ENCODE assay signal across 14 cellular contexts in genomic region chr2:60965514-60965815, GRCh38. TPM values are rescaled to one million over a fixed set of nuclear protein-coding genes. Genes with fewer than 3 reads are reported as not detected.
A peak's percentile ranks its signal among the peaks of the same experiment; 100 is the strongest.
DNase-seq lines count a peak whose midpoint lies in the region; ATAC-seq, FAIRE-seq and TF ChIP-seq lines count a peak whose summit lies in the region.
"Had no signal": no experiment of that assay in that cellular context is flagged by ENCODE, and none has a peak within 500 bp of the region (broad histone marks: within the 10 kb centered on the region; RNA-seq: fewer than 3 reads in every experiment).

No MANE protein-coding gene starts in this region.

- H3K27ac Mint-ChIP-seq in CD4-positive, CD25-positive, alpha-beta regulatory T cell: peak overlapping the region; percentile 57 to 93 (median 83)
- H3K27ac Mint-ChIP-seq in activated T-helper 1 cell treated with anti-CD3 and anti-CD28 coated beads, Interleukin-12 subunit alpha, Interleukin-12 subunit beta, Interleukin-2, Interleukin-4 antibody, amounts not matched to agents 30 ng/mL and 10 ng/mL and 1 ng/mL, durations not matched to agents 14 hours and 24 hours and 36 hours: peak overlapping the region; percentile 78

- peaks cover 27 to 56% (median 39%) of the 10 kb centered on the region in 4 donors for H3K4me1 Mint-ChIP-seq in CD4-positive, CD25-positive, alpha-beta regulatory T cell
- H3K4me1 Mint-ChIP-seq in activated T-helper 1 cell treated with anti-CD3 and anti-CD28 coated beads, Interleukin-12 subunit alpha, Interleukin-12 subunit beta, Interleukin-2, Interleukin-4 antibody, amounts not matched to agents 30 ng/mL and 10 ng/mL and 1 ng/mL, durations not matched to agents 14 hours and 24 hours and 36 hours (ENCODE audit: low read depth): peaks cover 34% of the 10 kb centered on the region

- H4K20me1 ChIP-seq in DOHH2 (ENCODE audit: control insufficient read depth, insufficient read depth, low read depth, low read length): no peaks in the 10 kb centered on the region

- H3K4me3 ChIP-seq in CD4-positive, CD25-positive, alpha-beta regulatory T cell (ENCODE audit: low read depth, low read length): peak overlapping the region; percentile 67
- H3K4me3 ChIP-seq in DOHH2 (ENCODE audit: low read length) (peak overlapping the region; percentile 63), kidney (ENCODE audit: low read length in 2 of 2) (no peak overlapping the region)
- H3K4me3 ChIP-seq: gastroesophageal sphincter, GM23248, lung had no signal

- peak; percentile 27 for FAIRE-seq in kidney (lab: Jason Lieb, UNC)

- peaks cover 35% of the 10 kb centered on the region for H3K4me1 ChIP-seq in CD4-positive, CD25-positive, alpha-beta regulatory T cell (ENCODE audit: control insufficient read depth, insufficient read depth, low read length, poor library complexity, severe bottlenecking)
- H3K4me1 ChIP-seq in DOHH2 (ENCODE audit: control insufficient read depth, low read length) (peaks cover 75% of the 10 kb centered on the region), kidney (ENCODE audit: control insufficient read depth in 1 of 2, insufficient read depth in 1 of 2, low read depth in 1 of 2, low read length in 2 of 2) (no peaks in the 10 kb centered on the region)
- H3K4me1 ChIP-seq: gastroesophageal sphincter had no signal

- H3K9me3 ChIP-seq in CD4-positive, CD25-positive, alpha-beta regulatory T cell (ENCODE audit: control insufficient read depth in 2 of 2, low read length in 2 of 2): no peaks in the 10 kb centered on the region
- no peaks in the 10 kb centered on the region for H3K9me3 ChIP-seq in DOHH2 (ENCODE audit: control insufficient read depth, insufficient read depth, low read length)
- no peaks in the 10 kb centered on the region for H3K9me3 ChIP-seq in kidney (ENCODE audit: control insufficient read depth in 1 of 2, low read length in 2 of 2)
- H3K9me3 ChIP-seq: gastroesophageal sphincter had no signal

- peak overlapping the region; percentile 65 for H3K4me2 ChIP-seq in DOHH2 (ENCODE audit: low read length)

- H3K36me3 ChIP-seq in CD4-positive, CD25-positive, alpha-beta regulatory T cell (ENCODE audit: control insufficient read depth, insufficient read depth, low read length): no peaks in the 10 kb centered on the region
- H3K36me3 ChIP-seq in DOHH2 (ENCODE audit: control insufficient read depth, low read length) (peaks cover 32% of the 10 kb centered on the region), kidney (ENCODE audit: control insufficient read depth in 1 of 2, insufficient read depth in 2 of 2, low read length in 2 of 2) (no peaks in the 10 kb centered on the region)
- H3K36me3 ChIP-seq: gastroesophageal sphincter had no signal

- peaks cover 48% of the 10 kb centered on the region for H3F3A ChIP-seq in DOHH2 (ENCODE audit: control insufficient read depth, insufficient read depth)

- H3K79me2 ChIP-seq in DOHH2 (ENCODE audit: control insufficient read depth, low read length): peaks cover 32% of the 10 kb centered on the region

- intact Hi-C loops in activated T-helper 1 cell treated with anti-CD3 and anti-CD28 coated beads, Interleukin-12 subunit alpha, Interleukin-12 subunit beta, Interleukin-2, Interleukin-4 antibody, amounts not matched to agents 30 ng/mL and 10 ng/mL and 1 ng/mL, durations not matched to agents 14 hours and 24 hours and 36 hours (cut with micrococcal nuclease): no loop called here
- intact Hi-C loops in kidney (cut with DNase I): no loop called here

- H3K9ac ChIP-seq in kidney (ENCODE audit: low read length in 2 of 2): no peak overlapping the region
- H3K9ac ChIP-seq: GM23248 had no signal

- no peaks in the 10 kb centered on the region for H3K9me2 ChIP-seq in DOHH2 (replicated peaks; ENCODE audit: control insufficient read depth, low read length)

- no peaks in the 10 kb centered on the region for H3K27me3 Mint-ChIP-seq in CD4-positive, CD25-positive, alpha-beta regulatory T cell
- H3K27me3 Mint-ChIP-seq in activated T-helper 1 cell treated with anti-CD3 and anti-CD28 coated beads, Interleukin-12 subunit alpha, Interleukin-12 subunit beta, Interleukin-2, Interleukin-4 antibody, amounts not matched to agents 30 ng/mL and 10 ng/mL and 1 ng/mL, durations not matched to agents 14 hours and 24 hours and 36 hours (ENCODE audit: insufficient read depth): no peaks in the 10 kb centered on the region

- DNase-seq in CD4-positive, CD25-positive, alpha-beta regulatory T cell: no peak
- no peak for DNase-seq in activated T-helper 1 cell treated with anti-CD3 and anti-CD28 coated beads, Interleukin-12 subunit alpha, Interleukin-12 subunit beta, Interleukin-2, Interleukin-4 antibody, amounts not matched to agents 30 ng/mL and 10 ng/mL and 1 ng/mL, durations not matched to agents 14 hours and 24 hours and 36 hours (ENCODE audit: low spot score)
- DNase-seq in kidney: no peak
- no peak for DNase-seq in SW480 (ENCODE audit: low spot score)
- DNase-seq: C1 segment of cervical spinal cord, GM23248, NCI-H1694, NCI-H510A had no signal

- H3K36me3 Mint-ChIP-seq in CD4-positive, CD25-positive, alpha-beta regulatory T cell: peaks cover 2% of the 10 kb centered on the region
- H3K36me3 Mint-ChIP-seq in activated T-helper 1 cell treated with anti-CD3 and anti-CD28 coated beads, Interleukin-12 subunit alpha, Interleukin-12 subunit beta, Interleukin-2, Interleukin-4 antibody, amounts not matched to agents 30 ng/mL and 10 ng/mL and 1 ng/mL, durations not matched to agents 14 hours and 24 hours and 36 hours (ENCODE audit: low read depth): peaks cover 10% of the 10 kb centered on the region

- H3K27ac ChIP-seq in CD4-positive, CD25-positive, alpha-beta regulatory T cell (ENCODE audit: insufficient read depth, low read length, poor library complexity, severe bottlenecking): peak overlapping the region; percentile 58
- H3K27ac ChIP-seq in DOHH2 (ENCODE audit: low read depth, low read length): peak overlapping the region; percentile 93
- H3K27ac ChIP-seq in kidney (ENCODE audit: low read depth in 2 of 2, low read length in 2 of 2): no peak overlapping the region
- H3K27ac ChIP-seq: gastroesophageal sphincter, GM23248 had no signal

- H3K27me3 ChIP-seq in CD4-positive, CD25-positive, alpha-beta regulatory T cell (ENCODE audit: control insufficient read depth, insufficient read depth, low read length): no peaks in the 10 kb centered on the region
- no peaks in the 10 kb centered on the region for H3K27me3 ChIP-seq in DOHH2 (ENCODE audit: control insufficient read depth, low read length)
- H3K27me3 ChIP-seq: gastroesophageal sphincter had no signal

- no peak for ATAC-seq in CD4-positive, CD25-positive, alpha-beta regulatory T cell (ENCODE audit: low read depth in 2 of 2)
- ATAC-seq in HG03135 (IDR thresholded peaks at IDR 0.05; ENCODE audit: unreplicated experiment): no peak
- ATAC-seq in HG02642 (IDR thresholded peaks at IDR 0.05; ENCODE audit: poor library complexity, unreplicated experiment): no peak
- no peak for ATAC-seq in GM21367 (IDR thresholded peaks at IDR 0.05; ENCODE audit: unreplicated experiment)
- ATAC-seq: gastroesophageal sphincter had no signal

- TF ChIP-seq CTCF in DOHH2 (IDR thresholded peaks at IDR 0.05; ENCODE audit: low read depth, low read length, poor library complexity, severe bottlenecking) (no peak), kidney (IDR thresholded peaks at IDR 0.05; ENCODE audit: borderline replicate concordance, extremely low read depth, insufficient read depth) (no peak)

- H3K4me3 Mint-ChIP-seq in CD4-positive, CD25-positive, alpha-beta regulatory T cell: peak overlapping the region; percentile 28 to 65 (median 61)
- H3K4me3 Mint-ChIP-seq in activated T-helper 1 cell treated with anti-CD3 and anti-CD28 coated beads, Interleukin-12 subunit alpha, Interleukin-12 subunit beta, Interleukin-2, Interleukin-4 antibody, amounts not matched to agents 30 ng/mL and 10 ng/mL and 1 ng/mL, durations not matched to agents 14 hours and 24 hours and 36 hours: no peak overlapping the region

- no peaks in the 10 kb centered on the region for H3K9me3 Mint-ChIP-seq in CD4-positive, CD25-positive, alpha-beta regulatory T cell
- peaks cover 6% of the 10 kb centered on the region for H3K9me3 Mint-ChIP-seq in activated T-helper 1 cell treated with anti-CD3 and anti-CD28 coated beads, Interleukin-12 subunit alpha, Interleukin-12 subunit beta, Interleukin-2, Interleukin-4 antibody, amounts not matched to agents 30 ng/mL and 10 ng/mL and 1 ng/mL, durations not matched to agents 14 hours and 24 hours and 36 hours

RNA-seq across cellular contexts. Expression of gene PEX13, which starts 52.1 kb away (rescaled TPM):
- 13.1 TPM for total RNA-seq in CD4-positive, CD25-positive, alpha-beta regulatory T cell
- 10 to 100 TPM in 3 of 4 donors, 1 to 10 TPM in 1; 9.4 to 15.6 (median 13.6) TPM for polyA plus RNA-seq in CD4-positive, CD25-positive, alpha-beta regulatory T cell
- total RNA-seq in activated T-helper 1 cell treated with anti-CD3 and anti-CD28 coated beads, Interleukin-12 subunit alpha, Interleukin-12 subunit beta, Interleukin-2, Interleukin-4 antibody, amounts not matched to agents 30 ng/mL and 10 ng/mL and 1 ng/mL, durations not matched to agents 14 hours and 24 hours and 36 hours: 15.9 and 20.0 TPM in 2 replicates
- 22.5 TPM for total RNA-seq in kidney
- polyA plus RNA-seq in kidney (ENCODE audit: insufficient read depth, low read depth, low replicate concordance): 12.7 TPM

RNA-seq across cellular contexts. Expression of gene PUS10, which starts 52.6 kb away (rescaled TPM):
- 5.2 TPM for total RNA-seq in CD4-positive, CD25-positive, alpha-beta regulatory T cell
- polyA plus RNA-seq in CD4-positive, CD25-positive, alpha-beta regulatory T cell: 1 to 10 TPM; 4.5 to 7.1 (median 5.8) TPM
- 5.9 and 7.6 TPM in 2 replicates for total RNA-seq in activated T-helper 1 cell treated with anti-CD3 and anti-CD28 coated beads, Interleukin-12 subunit alpha, Interleukin-12 subunit beta, Interleukin-2, Interleukin-4 antibody, amounts not matched to agents 30 ng/mL and 10 ng/mL and 1 ng/mL, durations not matched to agents 14 hours and 24 hours and 36 hours
- 5.7 TPM for total RNA-seq in kidney
- polyA plus RNA-seq in kidney (ENCODE audit: insufficient read depth, low read depth, low replicate concordance): 3.0 TPM

Comparison
In these comparisons a context has a peak if more than half of its experiments do, and no peak if none do; other contexts are left out.
1. H3K27ac ChIP-seq: peak in CD4-positive, CD25-positive, alpha-beta regulatory T cell (single experiment) and DOHH2 (single experiment); none in kidney (0 of 2).
2. H3K4me3 ChIP-seq: peak in CD4-positive, CD25-positive, alpha-beta regulatory T cell (single experiment) and DOHH2 (single experiment); none in kidney (0 of 2).